ENCODE assay signal across 14 cellular contexts in the genomic region with DNA sequence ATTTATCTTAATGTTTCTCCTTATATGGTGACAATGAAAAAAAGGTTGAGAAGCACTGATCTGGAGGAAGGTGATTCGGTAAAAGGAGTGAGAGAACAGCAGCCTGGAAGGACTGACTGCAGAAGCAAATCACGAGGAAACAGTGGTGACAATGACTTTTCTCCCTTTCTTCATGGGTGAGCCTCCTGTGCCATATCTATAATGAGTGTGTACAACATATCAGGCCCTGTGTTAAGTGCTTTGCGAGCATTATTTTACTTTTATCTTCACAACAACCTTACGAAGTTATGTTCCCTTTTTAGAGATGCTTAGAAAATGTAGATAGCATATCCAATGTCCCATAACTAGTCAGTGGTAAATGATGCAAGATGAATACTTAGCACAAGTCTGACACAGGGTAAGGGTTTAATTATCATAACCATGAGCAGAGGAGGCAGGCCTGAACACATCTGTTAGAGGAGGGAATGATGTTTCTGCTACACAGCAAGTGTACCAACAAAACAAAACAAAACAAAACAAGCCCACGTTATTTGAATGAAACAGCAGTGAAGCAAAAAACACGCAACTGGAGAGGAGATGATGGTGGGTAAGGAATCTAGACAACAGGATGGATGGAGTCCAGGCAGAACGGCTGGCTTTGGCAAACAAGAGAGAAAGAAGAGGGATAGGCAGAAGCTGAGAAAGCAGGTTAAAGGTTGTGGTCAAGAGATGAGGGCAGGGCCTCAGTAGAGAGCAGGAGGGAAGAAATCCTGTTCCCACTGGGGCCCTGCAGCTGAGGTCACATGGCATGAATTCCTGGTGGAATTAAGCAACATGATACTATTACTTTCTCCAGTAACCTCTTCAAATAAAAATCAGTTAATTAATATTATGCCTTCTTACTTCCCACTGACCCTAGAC. TPM values are rescaled to one million over a fixed set of nuclear protein-coding genes. Genes with fewer than 3 reads are reported as not detected.
DNase-seq lines count a peak whose midpoint lies in the region; ATAC-seq and TF ChIP-seq lines count a peak whose summit lies in the region.
"Had no signal": no experiment of that assay in that cellular context is flagged by ENCODE, and none has a peak within 500 bp of the region (broad histone marks: within the 10 kb centered on the region; RNA-seq: fewer than 3 reads in every experiment).

No MANE protein-coding gene starts in this region.

- ATAC-seq in body of pancreas = no peak

- DNase-seq in ACHN (peak; percentile 34), HK-2 (ENCODE audit: unreplicated experiment) (peak; percentile 33), coronary artery (ENCODE audit: low spot score) (no peak), kidney tubule cell (ENCODE audit: low spot score) (peak; percentile 38), COLO829 (ENCODE audit: low spot score) (no peak), body of pancreas (no peak), dedifferentiated amniotic fluid mesenchymal stem cell (ENCODE audit: extremely low spot score) (no peak)
- DNase-seq in activated CD4-positive, CD25-positive, alpha-beta regulatory T cell (lab: John Stamatoyannopoulos, UW) = no peak
- DNase-seq: BE2C; cortex of kidney; NCI-H1436 treated with DMSO at 0.1 percent for 48 hours; occipital lobe; stimulated activated CD4-positive, alpha-beta T cell treated with anti-CD3 and anti-CD28 coated beads, Interleukin-1b, Interleukin-23, amount 100 ng/mL, for 48 hours had no signal

- H3K36me3 ChIP-seq in body of pancreas (replicated peaks in 1 of 2; ENCODE audit: insufficient read depth in 1 of 2, low read depth in 2 of 2) = no peaks in the 10 kb centered on the region
- H3K36me3 ChIP-seq: BE2C had no signal

- TF ChIP-seq POLR2A in body of pancreas (IDR thresholded peaks at IDR 0.05) = no peak

- TF ChIP-seq CTCF in coronary artery (IDR thresholded peaks at IDR 0.05) (no peak), body of pancreas (IDR thresholded peaks at IDR 0.05) (no peak)

- intact Hi-C loops in body of pancreas (cut with DNase I) = no loop called here

- H3K27me3 ChIP-seq in body of pancreas = no peaks in the 10 kb centered on the region
- H3K27me3 ChIP-seq: BE2C had no signal

- no peaks in the 10 kb centered on the region for H3K9me3 ChIP-seq in body of pancreas
- H3K9me3 ChIP-seq: BE2C had no signal

- H3K27ac ChIP-seq in coronary artery = peak overlapping the region in 1 of 2 donors; percentile 17
- H3K27ac ChIP-seq in body of pancreas = no peak overlapping the region

- H3K4me1 ChIP-seq in body of pancreas = peaks cover 16% of the 10 kb centered on the region
- H3K4me1 ChIP-seq: BE2C had no signal

- peak overlapping the region; percentile 8 for H3K4me3 ChIP-seq in coronary artery
- H3K4me3 ChIP-seq in body of pancreas = no peak overlapping the region
- H3K4me3 ChIP-seq: lung had no signal

- WGBS in body of pancreas, 2 donors = 63 to 68% methylated on average over 7 of the region's 7 CpGs

- in situ Hi-C loops in ACHN (cut with HindIII; ENCODE audit: low pct_ligation_motif_present, low pct_unique_long_range_greater_than_20kb, low sequenced_read_pairs) = no loop called here

RNA-seq across cellular contexts. Expression of gene GNG12, which starts 29.6 kb away (rescaled TPM):
- 10 to 100 TPM; 26.4 to 42.3 TPM for total RNA-seq in body of pancreas

Comparison
In these comparisons a context has a peak if more than half of its experiments do, and no peak if none do; other contexts are left out.
1. DNase-seq: peak in ACHN (single experiment), HK-2 (single experiment) and kidney tubule cell (single experiment); none in coronary artery (single experiment), COLO829 (single experiment), body of pancreas (0 of 4), activated CD4-positive, CD25-positive, alpha-beta regulatory T cell (0 of 4) and dedifferentiated amniotic fluid mesenchymal stem cell (single experiment).